ENCODE assay signal across 21 cellular contexts in the genomic region with DNA sequence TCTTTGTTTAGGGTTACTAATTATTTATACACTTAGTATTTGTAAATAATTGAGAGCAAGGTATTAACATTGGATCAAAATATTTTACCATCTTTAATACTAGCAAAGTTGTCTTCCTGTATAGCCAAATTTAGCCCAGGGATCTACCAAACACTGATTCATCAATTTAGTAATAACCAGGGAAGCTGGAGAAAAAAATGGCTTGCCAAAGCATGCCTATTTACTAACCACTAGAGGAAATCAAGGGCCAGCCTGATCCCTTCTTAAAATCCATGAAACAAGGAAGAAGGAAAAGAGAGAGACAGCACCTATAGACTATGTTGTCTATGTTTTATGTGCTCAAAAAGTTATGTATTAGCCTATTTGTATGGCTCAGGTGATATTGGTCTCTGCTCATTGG.
"Had no signal": no experiment of that assay in that cellular context is flagged by ENCODE, and none has a peak within 500 bp of the region (broad histone marks: within the 10 kb centered on the region; RNA-seq: fewer than 3 reads in every experiment).

No MANE protein-coding gene starts in this region.

- H3K27ac ChIP-seq: coronary artery, hepatocyte, VCaP had no signal

- DNase-seq: activated CD4-positive, alpha-beta T cell treated with anti-CD3 and anti-CD28 coated beads, Interleukin-2, amount 50 U/mL, for 1 hour; activated CD4-positive, CD25-positive, alpha-beta regulatory T cell treated with anti-CD3 and anti-CD28 coated beads, Interleukin-2, amount 50 U/mL, for 72 hours; activated CD8-positive, alpha-beta memory T cell treated with anti-CD3 and anti-CD28 coated beads, Interleukin-2, amount 50 U/mL, for 4 hours; activated effector memory CD4-positive, alpha-beta T cell treated with Interleukin-2 at 50 U/mL for 16 hours; activated naive CD4-positive, alpha-beta T cell treated with anti-CD3 and anti-CD28 coated beads, Interleukin-2, amount 10 ng/mL, durations not matched to agents 7 days and 5 days; activated naive CD8-positive, alpha-beta T cell treated with anti-CD3 and anti-CD28 coated beads, Interleukin-2, amount 50 U/mL, for 24 hours; activated T-cell treated with anti-CD3 and anti-CD28 coated beads, Interleukin-2, amount 50 U/mL, for 48 hours; anterior cingulate cortex; midbrain; nephron progenitor cell; occipital lobe; retina; stimulated activated CD8-positive, alpha-beta memory T cell treated with anti-CD3 and anti-CD28 coated beads, Interleukin-4, amount 100 ng/mL, for 48 hours; stimulated activated naive CD4-positive, alpha-beta T cell; T-helper 2 cell had no signal

- ATAC-seq: activated naive CD8-positive, alpha-beta T cell treated with anti-CD3 and anti-CD28 coated beads, Interleukin-2, amount 50 U/mL, for 24 hours; esophagus mucosa had no signal

- H3K4me2 ChIP-seq: hepatocyte had no signal

- H3K79me2 ChIP-seq: hepatocyte had no signal

- H3K4me3 ChIP-seq: coronary artery, hepatocyte, lung had no signal

- H2AFZ ChIP-seq: hepatocyte had no signal

- H3K27me3 ChIP-seq: hepatocyte had no signal

- FAIRE-seq: islet of Langerhans had no signal
